1 cellular context compared by ENCODE assay signal in genomic region chr21:45415943-45416611, GRCh38.
TF ChIP-seq lines count a peak whose summit lies in the region.

No MANE protein-coding gene starts in this region.

TF ChIP-seq in SK-N-SH treated with all-trans-retinoic acid at 6 μM for 48 hours, 23 proteins besides CTCF, POLR2A, EP300 and RAD21:
- TF ChIP-seq TSHZ2 (CRISPR knock-in tag; IDR thresholded peaks at IDR 0.05) (no peak), ZFP3 (CRISPR knock-in tag; IDR thresholded peaks at IDR 0.05) (no peak)
